Comparison of ENCODE assay signal across 19 cellular contexts in genomic region chr11:22359295-22359694, GRCh38. TPM values are rescaled to one million over a fixed set of nuclear protein-coding genes. Genes with fewer than 3 reads are reported as not detected.
A peak's percentile ranks its signal among the peaks of the same experiment; 100 is the strongest.
DNase-seq lines count a peak whose midpoint lies in the region; ATAC-seq and TF ChIP-seq lines count a peak whose summit lies in the region.
"Had no signal": no experiment of that assay in that cellular context is flagged by ENCODE, and none has a peak within 500 bp of the region (broad histone marks: within the 10 kb centered on the region; RNA-seq: fewer than 3 reads in every experiment).

No MANE protein-coding gene starts in this region.

- H3K27ac Mint-ChIP-seq in glutamatergic neuron (ENCODE audit: unreplicated experiment): peak overlapping the region; percentile 30
- H3K27ac Mint-ChIP-seq in type B pancreatic cell: no peak overlapping the region
- no peak overlapping the region for H3K27ac Mint-ChIP-seq in T-helper 17 cell
- H3K27ac Mint-ChIP-seq: CD4-positive, alpha-beta memory T cell; GM23338; H9 had no signal

- H3K4me1 ChIP-seq in RWPE2 (ENCODE audit: insufficient read depth, poor library complexity, severe bottlenecking) (peaks cover 5% of the 10 kb centered on the region), ascending aorta (no peaks in the 10 kb centered on the region)

- H3K4me1 Mint-ChIP-seq in glutamatergic neuron (ENCODE audit: low read depth, unreplicated experiment): peaks cover 20% of the 10 kb centered on the region
- no peaks in the 10 kb centered on the region for H3K4me1 Mint-ChIP-seq in type B pancreatic cell (ENCODE audit: unreplicated experiment)
- H3K4me1 Mint-ChIP-seq in T-helper 17 cell: no peaks in the 10 kb centered on the region
- H3K4me1 Mint-ChIP-seq: CD4-positive, alpha-beta memory T cell; H9 had no signal

- no peak overlapping the region for H3K27ac ChIP-seq in RWPE2 (ENCODE audit: poor library complexity, severe bottlenecking)
- H3K27ac ChIP-seq in ascending aorta: no peak overlapping the region

- intact Hi-C loops in ascending aorta (cut with DNase I): no loop called here

- H3K36me3 ChIP-seq in RWPE2 (ENCODE audit: low read depth) (no peaks in the 10 kb centered on the region), ascending aorta (no peaks in the 10 kb centered on the region)

- H3K4me3 Mint-ChIP-seq in glutamatergic neuron (ENCODE audit: unreplicated experiment) (no peak overlapping the region), type B pancreatic cell (no peak overlapping the region), T-helper 17 cell (no peak overlapping the region)
- H3K4me3 Mint-ChIP-seq: CD4-positive, alpha-beta memory T cell; GM23338; H9 had no signal

- H3K27me3 ChIP-seq in RWPE2 (ENCODE audit: insufficient read depth, poor library complexity, severe bottlenecking) (no peaks in the 10 kb centered on the region), ascending aorta (no peaks in the 10 kb centered on the region)

- H3K36me3 Mint-ChIP-seq in glutamatergic neuron (ENCODE audit: unreplicated experiment): no peaks in the 10 kb centered on the region
- H3K36me3 Mint-ChIP-seq in type B pancreatic cell: no peaks in the 10 kb centered on the region
- H3K36me3 Mint-ChIP-seq in T-helper 17 cell (ENCODE audit: low read depth): no peaks in the 10 kb centered on the region
- H3K36me3 Mint-ChIP-seq: CD4-positive, alpha-beta memory T cell had no signal

- ATAC-seq in RWPE2 (ENCODE audit: low read depth) (peak; percentile 67; the same call in 2 of the 3 replicates), T-helper 17 cell (no peak)
- ATAC-seq: GM23338, HCT116 had no signal

- H3K9me3 Mint-ChIP-seq in glutamatergic neuron (ENCODE audit: unreplicated experiment) (peaks cover 3% of the 10 kb centered on the region), type B pancreatic cell (no peaks in the 10 kb centered on the region)
- H3K9me3 Mint-ChIP-seq: CD4-positive, alpha-beta memory T cell; GM23338; H9 had no signal

- DNase-seq in RWPE2 (ENCODE audit: low spot score) (no peak), epithelial cell of esophagus (ENCODE audit: low read depth) (peak; percentile 65), glutamatergic neuron (no peak), type B pancreatic cell (ENCODE audit: extremely low spot score, unreplicated experiment) (no peak), ascending aorta (ENCODE audit: low spot score in 2 of 2) (no peak), T-helper 17 cell (no peak)
- DNase-seq: C1 segment of cervical spinal cord; Calu3; CD4-positive, alpha-beta memory T cell; COR-L47; DMS53; DMS79 treated with DMSO at 0.1 percent for 48 hours; GF-D8; H9 had no signal

- H3K4me3 ChIP-seq in RWPE2 (ENCODE audit: severe bottlenecking) (no peak overlapping the region), epithelial cell of esophagus (ENCODE audit: low read length) (no peak overlapping the region), ascending aorta (no peak overlapping the region)
- H3K4me3 ChIP-seq: GM23338 had no signal

- TF ChIP-seq CTCF in RWPE2 (IDR thresholded peaks at IDR 0.05; ENCODE audit: poor library complexity, severe bottlenecking) (no peak), epithelial cell of esophagus (IDR thresholded peaks at IDR 0.05; ENCODE audit: insufficient read depth, low read depth, low read length, missing control alignments) (no peak), glutamatergic neuron (IDR thresholded peaks at IDR 0.05; ENCODE audit: partially characterized antibody, unreplicated experiment) (no peak), type B pancreatic cell (conservative IDR thresholded peaks at IDR 0.05) (no peak), ascending aorta (IDR thresholded peaks at IDR 0.05) (no peak)

- H3K9me3 ChIP-seq in RWPE2 (ENCODE audit: severe bottlenecking) (no peaks in the 10 kb centered on the region), ascending aorta (no peaks in the 10 kb centered on the region), T-helper 17 cell (ENCODE audit: control insufficient read depth, low read length, poor library complexity, severe bottlenecking) (no peaks in the 10 kb centered on the region)

- no peaks in the 10 kb centered on the region for H3K27me3 Mint-ChIP-seq in glutamatergic neuron (ENCODE audit: unreplicated experiment)
- no peaks in the 10 kb centered on the region for H3K27me3 Mint-ChIP-seq in type B pancreatic cell
- peaks cover 43% of the 10 kb centered on the region for H3K27me3 Mint-ChIP-seq in T-helper 17 cell

RNA-seq across cellular contexts. Expression of gene SLC17A6, which starts 21.1 kb away (rescaled TPM):
- total RNA-seq in glutamatergic neuron (ENCODE audit: unreplicated experiment) (170 TPM), type B pancreatic cell (ENCODE audit: low replicate concordance) (2.7 and 3.4 TPM in 2 replicates), ascending aorta (not detected), T-helper 17 cell (not detected)
- total RNA-seq: A172; A673; Calu3; CD4-positive, alpha-beta memory T cell; Daoy; H9 had no signal

Comparison
In these comparisons a context has a peak if more than half of its experiments do, and no peak if none do; other contexts are left out.
1. RNA of gene SLC17A6, which starts 21.1 kb away (total RNA-seq): 170 TPM in glutamatergic neuron (single experiment); 2.7 to 3.4 TPM in type B pancreatic cell, not detected in ascending aorta (single experiment) and not detected in T-helper 17 cell; every median in the first group is over 10 times any median in the second.